In genomic region chr12:19208456-19208855, GRCh38 we compare ENCODE assay signal across 25 cellular contexts.
"Had no signal": no experiment of that assay in that cellular context is flagged by ENCODE, and none has a peak within 500 bp of the region (broad histone marks: within the 10 kb centered on the region; RNA-seq: fewer than 3 reads in every experiment).

No MANE protein-coding gene starts in this region.

- H3K4me2 ChIP-seq: KMS-11 had no signal

- H3K27ac ChIP-seq: KMS-11, SK-N-MC had no signal

- H3K4me3 ChIP-seq: SK-N-MC had no signal

- H3K9ac ChIP-seq: KMS-11 had no signal

- DNase-seq: activated B cell treated with CpG ODN at 0.5 μM for 24 hours; activated CD4-positive, alpha-beta T cell treated with anti-CD3 and anti-CD28 coated beads for 1 hour; activated CD4-positive, alpha-beta T cell treated with anti-CD3 and anti-CD28 coated beads, Interleukin-2, amount 10 ng/mL, durations not matched to agents 24 days and 14 days; activated CD4-positive, alpha-beta T cell treated with anti-CD3 and anti-CD28 coated beads, Interleukin-2, amount 50 U/mL, for 48 hours; activated CD8-positive, alpha-beta memory T cell treated with anti-CD3 and anti-CD28 coated beads, Interleukin-2, amount 10 ng/mL, durations not matched to agents 7 days and 5 days; activated effector memory CD4-positive, alpha-beta T cell treated with anti-CD3 and anti-CD28 coated beads, Interleukin-2, amount 50 U/mL, for 16 hours; activated naive CD4-positive, alpha-beta T cell treated with Interleukin-2 at 50 U/mL for 16 hours; activated naive CD8-positive, alpha-beta T cell treated with anti-CD3 and anti-CD28 coated beads, Interleukin-2, amount 50 U/mL, for 24 hours; activated T-cell treated with anti-CD3 and anti-CD28 coated beads, Interleukin-2, amount 50 U/mL, for 24 hours; amygdala; NCI-H1048; NCI-H1930; NCI-H2171 treated with DMSO at 0.1 percent for 48 hours; NCI-H226; NCI-H526; NCI-H774; RPMI8226; T-cell; T-helper 2 cell; T1000 had no signal

- ATAC-seq: activated CD8-positive, alpha-beta memory T cell treated with anti-CD3 and anti-CD28 coated beads, Interleukin-2, amount 10 ng/mL, durations not matched to agents 7 days and 5 days; activated naive CD4-positive, alpha-beta T cell treated with anti-CD3 and anti-CD28 coated beads, Interleukin-2, amount 50 U/mL, for 72 hours; activated naive CD8-positive, alpha-beta T cell treated with anti-CD3 and anti-CD28 coated beads, Interleukin-2, amount 50 U/mL, for 24 hours; Panc1; Right ventricle myocardium inferior; T-cell had no signal
